In the genomic region with DNA sequence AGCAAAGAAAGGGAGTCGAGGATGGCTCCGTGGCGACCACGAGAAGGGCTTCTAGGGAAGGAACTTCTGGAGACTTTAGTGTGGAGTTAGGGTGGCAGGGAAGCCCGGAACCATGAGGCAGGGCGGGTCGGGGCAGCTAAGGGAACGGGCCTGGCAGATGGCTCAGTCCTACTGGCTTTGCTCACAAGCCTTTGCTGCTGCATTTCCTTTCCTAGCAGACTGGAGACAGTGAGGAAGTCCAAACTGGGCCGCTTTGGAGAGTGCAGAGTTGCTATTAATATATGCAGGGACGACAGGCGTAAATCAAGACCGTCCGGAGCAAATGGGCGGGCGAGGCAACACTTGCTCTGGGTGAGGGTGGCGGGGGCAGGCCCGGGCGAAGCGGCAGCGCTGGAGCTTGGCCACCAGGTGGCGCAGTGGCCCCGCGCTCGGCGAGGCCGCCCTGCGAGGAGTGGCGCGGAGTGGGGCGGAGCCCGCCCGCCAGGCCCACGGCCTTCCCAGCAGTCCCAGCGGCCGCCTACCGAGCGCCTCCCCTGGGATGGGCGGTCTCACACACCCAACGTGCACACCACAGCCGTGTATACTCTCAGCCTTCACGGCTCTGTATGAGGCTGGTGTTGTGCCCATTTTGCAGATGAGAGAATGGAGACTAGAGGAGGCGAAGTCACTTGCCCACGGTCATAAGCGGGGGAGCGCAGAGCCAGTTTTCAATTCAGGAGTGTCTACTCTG, we compare ENCODE assay signal across 8 cellular contexts. TPM values are rescaled to one million over a fixed set of nuclear protein-coding genes. Genes with fewer than 3 reads are reported as not detected.
DNase-seq lines count a peak whose midpoint lies in the region; ATAC-seq and TF ChIP-seq lines count a peak whose summit lies in the region.

No MANE protein-coding gene starts in this region.

- peak overlapping the region; percentile 85 to 93 (median 90) for H3K27ac Mint-ChIP-seq in immature natural killer cell

- H3K36me3 Mint-ChIP-seq in immature natural killer cell: no peaks in the 10 kb centered on the region

- in situ Hi-C loops in T47D (cut with HindIII; ENCODE audit: low pct_unique_long_range_greater_than_20kb, low sequenced_read_pairs): no loop called here

- H3K4me3 Mint-ChIP-seq in immature natural killer cell: peak overlapping the region; percentile 90 to 97 (median 93)

- H3K36me3 ChIP-seq in ACC112 (ENCODE audit: insufficient read depth, low read length): no peaks in the 10 kb centered on the region
- H3K36me3 ChIP-seq in spleen: no peaks in the 10 kb centered on the region

- WGBS in spleen, 5 donors: 5 to 15% (median 7%) methylated on average over 11 to 45 of the region's 45 CpGs

- peak overlapping the region; percentile 85 for H2AFZ ChIP-seq in ACC112 (ENCODE audit: low read length, unreplicated experiment)

- TF ChIP-seq CTCF in VCaP (conservative IDR thresholded peaks at IDR 0.05) (peak; percentile 99), spleen (IDR thresholded peaks at IDR 0.05 in 8 of 11, conservative IDR thresholded peaks at IDR 0.05 in 3 of 11) (peak; percentile 86 to 100 (median 100))

- no peaks in the 10 kb centered on the region for H3K79me2 ChIP-seq in ACC112 (ENCODE audit: control insufficient read depth, insufficient read depth, low read length, unreplicated experiment)

- peak; percentile 46 for DNase-seq in NCI-H2107 treated with DMSO at 0.1 percent for 48 hours (lab: John Stamatoyannopoulos, UW; ENCODE audit: unreplicated experiment)
- DNase-seq in T47D (ENCODE audit: low read depth in 1 of 2, low spot score in 1 of 2): peak; percentile 89 to 90
- peak; percentile 90 to 94 (median 92) for DNase-seq in immature natural killer cell
- DNase-seq in spleen: peak; percentile 100

- H3K27ac ChIP-seq in ACC112 (ENCODE audit: low read depth, low read length): no peak overlapping the region
- H3K27ac ChIP-seq in VCaP: peak overlapping the region; percentile 73
- H3K27ac ChIP-seq in spleen: peak overlapping the region; percentile 89 to 99 (median 94)

- H3K27me3 ChIP-seq in ACC112 (ENCODE audit: insufficient read depth, low read length) (no peaks in the 10 kb centered on the region), spleen (replicated peaks in 1 of 7) (no peaks in the 10 kb centered on the region)

- peak; percentile 29 to 57 (median 47) for TF ChIP-seq POLR2A in spleen (IDR thresholded peaks at IDR 0.05)

- peaks cover 23% of the 10 kb centered on the region in 2 donors for H3K4me1 Mint-ChIP-seq in immature natural killer cell

- H3K4me1 ChIP-seq in ACC112 (ENCODE audit: control insufficient read depth, insufficient read depth, low read length, unreplicated experiment) (peaks cover 2% of the 10 kb centered on the region), spleen (peaks cover 10 to 61% (median 27%) of the 10 kb centered on the region in 6 donors)

- H3K9me3 Mint-ChIP-seq in immature natural killer cell: no peaks in the 10 kb centered on the region

- H3K4me3 ChIP-seq in ACC112 (ENCODE audit: low read depth, low read length) (peak overlapping the region; percentile 81), spleen (peak overlapping the region; percentile 63 to 94 (median 70))

- H3K27me3 Mint-ChIP-seq in immature natural killer cell (ENCODE audit: low read depth in 3 of 3): peaks cover 2 to 6% (median 2%) of the 10 kb centered on the region in 3 donors

- peak; percentile 87 for ATAC-seq in GM18511 (IDR thresholded peaks at IDR 0.05; ENCODE audit: unreplicated experiment)
- peak; percentile 83 for ATAC-seq in HG02973 (IDR thresholded peaks at IDR 0.05; ENCODE audit: unreplicated experiment)

- intact Hi-C loops in spleen (cut with DNase I; ENCODE audit: low total_unique reads): loop anchor here (5.0 to 10.0 kb wide), 2 partner anchors 146 to 239 kb away; no protein-coding TSS in a partner anchor

- H3K9me3 ChIP-seq in spleen: no peaks in the 10 kb centered on the region

RNA-seq across cellular contexts. Expression of a gene that starts 24.4 kb away (rescaled TPM):
- polyA plus RNA-seq in immature natural killer cell (not detected), spleen (not detected)
- total RNA-seq in spleen: under 1 TPM in 1 of 7 donors, not detected in 6; 0.12 TPM

Comparison
In these comparisons a context has a peak if more than half of its experiments do, and no peak if none do; other contexts are left out.
1. DNase-seq: peak in every context shown above with its lines; median percentile 100 in spleen; 92 in immature natural killer cell; 90 in T47D; 46 in NCI-H2107 treated with DMSO at 0.1 percent for 48 hours.